8 cellular contexts compared by ENCODE assay signal in the genomic region with DNA sequence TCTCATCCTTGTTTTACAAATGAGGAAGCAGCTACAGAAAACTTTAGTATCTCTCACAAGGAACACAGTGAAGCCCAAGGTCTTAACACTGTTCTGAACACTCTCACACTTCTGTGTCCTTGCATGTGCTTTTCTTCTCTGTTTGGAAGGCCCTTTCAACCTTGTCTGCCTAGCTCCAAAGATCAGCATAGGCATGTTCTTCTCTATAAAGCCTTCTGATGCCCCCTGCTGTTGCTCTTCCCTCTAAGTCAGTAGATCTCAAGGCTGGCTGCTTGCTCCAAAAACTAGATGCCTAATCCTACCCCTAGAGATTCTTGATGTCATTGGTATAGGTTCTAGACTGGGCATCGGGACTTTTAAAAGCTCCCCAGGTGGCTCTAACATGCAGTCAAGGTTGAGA. TPM values are rescaled to one million over a fixed set of nuclear protein-coding genes. Genes with fewer than 3 reads are reported as not detected.
DNase-seq lines count a peak whose midpoint lies in the region; ATAC-seq, FAIRE-seq and TF ChIP-seq lines count a peak whose summit lies in the region.
"Had no signal": no experiment of that assay in that cellular context is flagged by ENCODE, and none has a peak within 500 bp of the region (broad histone marks: within the 10 kb centered on the region; RNA-seq: fewer than 3 reads in every experiment).

No MANE protein-coding gene starts in this region.

- peak overlapping the region in 1 of 2 donors; percentile 46 for H3K4me3 ChIP-seq in kidney (ENCODE audit: low read length in 2 of 2)

- POLR2A ChIA-PET in MCF 10A (lab: Yijun Ruan, JAX), result interaction anchor here (0.6 to 4.7 kb wide), 16 partner anchors 13 to 1976 kb away, joined by 3 to 140 read pairs (median 12); a partner anchor contains a TSS

- intact Hi-C loops in MCF 10A (cut with micrococcal nuclease) (loop anchor here (1.0 to 5.0 kb wide), 6 partner anchors 100 to 1917 kb away; a partner anchor contains a TSS), kidney (cut with DNase I) (loop anchor here (10.0 kb wide), 2 partner anchors 117 to 197 kb away; a partner anchor contains a TSS)

- no TSS peak for BruUV-seq in MCF 10A (replicated peaks; lab: Mats Ljungman, UMichigan)

- H3K27ac ChIP-seq in KOPT-K1 (ENCODE audit: low read depth, low read length, poor library complexity, severe bottlenecking) (peak overlapping the region; percentile 31), kidney (ENCODE audit: low read depth in 2 of 2, low read length in 2 of 2) (peak overlapping the region; percentile 43 to 72)

- in situ Hi-C loops in G401 (cut with HindIII; ENCODE audit: low sequenced_read_pairs), result no loop called here

- peak; percentile 45 for FAIRE-seq in kidney (lab: Jason Lieb, UNC)

- peaks cover 16% of the 10 kb centered on the region for H3K4me1 Mint-ChIP-seq in MCF 10A (ENCODE audit: insufficient read depth, unreplicated experiment)

- no peaks in the 10 kb centered on the region for H3K27me3 Mint-ChIP-seq in MCF 10A (ENCODE audit: insufficient read depth, unreplicated experiment)
- H3K27me3 Mint-ChIP-seq: dendritic cell treated with granulocyte-macrophage colony-stimulating factor and Interleukin-4, amounts not matched to agents 40 ng/mL and 50 ng/mL, for 4 days had no signal

- H3K4me1 ChIP-seq in kidney (ENCODE audit: control insufficient read depth in 1 of 2, insufficient read depth in 1 of 2, low read depth in 1 of 2, low read length in 2 of 2), result peaks cover 12% of the 10 kb centered on the region in 2 donors

- no peaks in the 10 kb centered on the region for H3K36me3 Mint-ChIP-seq in MCF 10A (ENCODE audit: insufficient read depth, unreplicated experiment)

- H3K4me3 Mint-ChIP-seq in MCF 10A (ENCODE audit: unreplicated experiment), result no peak overlapping the region
- H3K4me3 Mint-ChIP-seq: dendritic cell treated with granulocyte-macrophage colony-stimulating factor and Interleukin-4, amounts not matched to agents 40 ng/mL and 50 ng/mL, for 4 days had no signal

- no peak overlapping the region for H3K27ac Mint-ChIP-seq in MCF 10A (ENCODE audit: low read depth, unreplicated experiment)
- H3K27ac Mint-ChIP-seq: dendritic cell treated with granulocyte-macrophage colony-stimulating factor and Interleukin-4, amounts not matched to agents 40 ng/mL and 50 ng/mL, for 4 days had no signal

- CTCF ChIA-PET in MCF 10A (lab: Yijun Ruan, JAX), result interaction anchor here (0.6 to 4.6 kb wide), 70 partner anchors 10 to 1782 kb away, joined by 3 to 137 read pairs (median 5); a partner anchor contains a TSS

- no peaks in the 10 kb centered on the region for H3K9me3 Mint-ChIP-seq in MCF 10A (ENCODE audit: unreplicated experiment)
- H3K9me3 Mint-ChIP-seq: dendritic cell treated with granulocyte-macrophage colony-stimulating factor and Interleukin-4, amounts not matched to agents 40 ng/mL and 50 ng/mL, for 4 days had no signal

- ATAC-seq in GM21528 (IDR thresholded peaks at IDR 0.05; ENCODE audit: low FRiP score, unreplicated experiment), result peak; percentile 72

- H3K36me3 ChIP-seq in KOPT-K1 (ENCODE audit: insufficient read depth, low read length) (no peaks in the 10 kb centered on the region), kidney (ENCODE audit: control insufficient read depth in 1 of 2, insufficient read depth in 2 of 2, low read length in 2 of 2) (no peaks in the 10 kb centered on the region)

- H3K9ac ChIP-seq in kidney (ENCODE audit: low read length in 2 of 2), result peak overlapping the region in 1 of 2 donors; percentile 22

- H3K9me3 ChIP-seq in KOPT-K1 (ENCODE audit: insufficient read depth, low read length, poor library complexity, severe bottlenecking) (no peaks in the 10 kb centered on the region), kidney (ENCODE audit: control insufficient read depth in 1 of 2, low read length in 2 of 2) (no peaks in the 10 kb centered on the region)

- TF ChIP-seq CTCF in MCF 10A (IDR thresholded peaks at IDR 0.05; ENCODE audit: unreplicated experiment) (peak; percentile 56), kidney (IDR thresholded peaks at IDR 0.05; ENCODE audit: borderline replicate concordance, extremely low read depth, insufficient read depth) (peak; percentile 61)

- DNase-seq in G401 (ENCODE audit: low spot score) (peak; percentile 52), RPMI8226 (peak; percentile 64), MCF 10A (ENCODE audit: unreplicated experiment) (peak; percentile 87), kidney (no peak)
- DNase-seq in stimulated activated CD4-positive, alpha-beta T cell treated with anti-CD3 and anti-CD28 coated beads, Interleukin-4, amount 100 ng/mL, for 24 hours, result peak; percentile 35

RNA-seq across cellular contexts. Expression of a gene that starts 5.9 kb away (rescaled TPM):
- 21.0 and 21.9 TPM in 2 replicates for total RNA-seq in G401 (2014; rRNA removed; shearing (Covaris generic))
- total RNA-seq in MCF 10A (2022) (35.9 and 37.2 TPM in 2 replicates), kidney (30.4 TPM)
- polyA plus RNA-seq in kidney (ENCODE audit: insufficient read depth, low read depth, low replicate concordance), result 110 TPM

RNA-seq across cellular contexts. Expression of a gene that starts 6.0 kb away (rescaled TPM):
- total RNA-seq in G401 (2014; rRNA removed; shearing (Covaris generic)), result not detected in 2 replicates
- total RNA-seq in MCF 10A (2022), result not detected in 2 replicates
- total RNA-seq in kidney, result not detected
- 0.37 TPM for polyA plus RNA-seq in kidney (ENCODE audit: insufficient read depth, low read depth, low replicate concordance)
